In genomic region chr2:197198890-197199289, GRCh38 we compare ENCODE assay signal across 8 cellular contexts.
DNase-seq lines count a peak whose midpoint lies in the region; ATAC-seq and TF ChIP-seq lines count a peak whose summit lies in the region.

No MANE protein-coding gene starts in this region.

- peak overlapping the region; percentile 97 for H3K27ac Mint-ChIP-seq in activated T-cell treated with anti-CD3 and anti-CD28 coated beads, Interleukin-2, amount 50 U/mL, for 24 hours
- H3K27ac Mint-ChIP-seq in HFFc6 = no peak overlapping the region

- peak overlapping the region; percentile 63 for H3K4me3 ChIP-seq in GM12865 (ENCODE audit: low read depth, low read length)

- no peaks in the 10 kb centered on the region for H3K27me3 Mint-ChIP-seq in activated T-cell treated with anti-CD3 and anti-CD28 coated beads, Interleukin-2, amount 50 U/mL, for 24 hours
- H3K27me3 Mint-ChIP-seq in HFFc6 (ENCODE audit: insufficient read depth) = peaks cover 1% of the 10 kb centered on the region

- peaks cover 94% of the 10 kb centered on the region for H3K4me1 Mint-ChIP-seq in activated T-cell treated with anti-CD3 and anti-CD28 coated beads, Interleukin-2, amount 50 U/mL, for 24 hours (ENCODE audit: low read depth)
- no peaks in the 10 kb centered on the region for H3K4me1 Mint-ChIP-seq in HFFc6 (ENCODE audit: low read depth)

- DNase-seq in GM12865 (ENCODE audit: low read depth) = peak; percentile 98
- DNase-seq in NK-92 treated with Interleukin-12 subunit alpha and Interleukin-12 subunit beta, amount 100 ng/mL, for 24 hours (lab: John Stamatoyannopoulos, UW) = peak; percentile 87
- peak; percentile 79 for DNase-seq in activated T-cell treated with anti-CD3 and anti-CD28 coated beads, Interleukin-2, amount 50 U/mL, for 24 hours
- peak; percentile 7 for DNase-seq in hepatic stellate cell (ENCODE audit: low spot score)
- DNase-seq in stimulated activated CD8-positive, alpha-beta memory T cell treated with anti-CD3 and anti-CD28 coated beads, Interleukin-2, amount 100 ng/mL, for 1 hour (ENCODE audit: low read depth in 2 of 2) = peak; percentile 68 to 70
- DNase-seq in iPS-NIHi7 (ENCODE audit: extremely low spot score) = no peak
- DNase-seq in HFFc6 = no peak

- H3K9me3 Mint-ChIP-seq in activated T-cell treated with anti-CD3 and anti-CD28 coated beads, Interleukin-2, amount 50 U/mL, for 24 hours = no peaks in the 10 kb centered on the region
- H3K9me3 Mint-ChIP-seq in HFFc6 = no peaks in the 10 kb centered on the region

- H3K4me3 Mint-ChIP-seq in activated T-cell treated with anti-CD3 and anti-CD28 coated beads, Interleukin-2, amount 50 U/mL, for 24 hours = peak overlapping the region; percentile 83
- H3K4me3 Mint-ChIP-seq in HFFc6 = no peak overlapping the region

- TF ChIP-seq CTCF in GM12865 (IDR thresholded peaks at IDR 0.05; ENCODE audit: insufficient read depth, low read depth, low read length, missing control alignments) = no peak
- TF ChIP-seq CTCF in HFFc6 (IDR thresholded peaks at IDR 0.05) = no peak

- ATAC-seq in HG02571 (IDR thresholded peaks at IDR 0.05; ENCODE audit: unreplicated experiment) = peak; percentile 98

- H3K36me3 Mint-ChIP-seq in activated T-cell treated with anti-CD3 and anti-CD28 coated beads, Interleukin-2, amount 50 U/mL, for 24 hours (ENCODE audit: low read depth) = peaks cover 34% of the 10 kb centered on the region
- H3K36me3 Mint-ChIP-seq in HFFc6 (ENCODE audit: low read depth) = no peaks in the 10 kb centered on the region

Comparison
In these comparisons a context has a peak if more than half of its experiments do, and no peak if none do; other contexts are left out.
1. DNase-seq: peak in GM12865 (single experiment), NK-92 treated with Interleukin-12 subunit alpha and Interleukin-12 subunit beta, amount 100 ng/mL, for 24 hours (single experiment), activated T-cell treated with anti-CD3 and anti-CD28 coated beads, Interleukin-2, amount 50 U/mL, for 24 hours (single experiment), hepatic stellate cell (single experiment) and stimulated activated CD8-positive, alpha-beta memory T cell treated with anti-CD3 and anti-CD28 coated beads, Interleukin-2, amount 100 ng/mL, for 1 hour (2 of 2); none in iPS-NIHi7 (single experiment) and HFFc6 (single experiment).